Comparison of ENCODE assay signal across 30 cellular contexts in the genomic region with DNA sequence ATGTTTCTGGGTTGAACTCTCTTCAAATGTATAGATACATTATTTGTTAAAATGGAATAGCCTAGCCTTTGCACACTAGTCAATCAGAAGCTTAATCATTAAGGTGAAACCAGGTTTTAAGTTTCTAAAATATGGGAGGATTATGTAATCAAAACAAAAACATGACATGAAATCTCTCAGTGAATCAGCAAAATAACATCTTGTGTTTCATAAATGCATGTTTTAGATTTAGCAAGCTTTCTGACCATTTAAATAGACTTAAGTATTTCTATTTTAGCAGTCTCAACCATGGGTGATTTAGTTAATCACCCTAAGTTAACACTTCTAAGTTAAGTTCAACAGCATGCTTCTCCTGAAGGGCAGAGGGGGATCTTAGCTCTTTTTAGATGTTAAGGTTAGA. TPM values are rescaled to one million over a fixed set of nuclear protein-coding genes. Genes with fewer than 3 reads are reported as not detected.
DNase-seq lines count a peak whose midpoint lies in the region; ATAC-seq and TF ChIP-seq lines count a peak whose summit lies in the region.
"Had no signal": no experiment of that assay in that cellular context is flagged by ENCODE, and none has a peak within 500 bp of the region (broad histone marks: within the 10 kb centered on the region; RNA-seq: fewer than 3 reads in every experiment).

No MANE protein-coding gene starts in this region.

- no peak overlapping the region for H3K4me3 ChIP-seq in GM23338
- H3K4me3 ChIP-seq: cardiac muscle cell, K562, mucosa of descending colon, vagina had no signal

- H3K9me3 ChIP-seq in T-helper 17 cell (ENCODE audit: control insufficient read depth, low read length, poor library complexity, severe bottlenecking) = no peaks in the 10 kb centered on the region
- H3K9me3 ChIP-seq: mucosa of descending colon, vagina had no signal

- no peak overlapping the region for H3K4me3 Mint-ChIP-seq in GM23338
- no peak overlapping the region for H3K4me3 Mint-ChIP-seq in T-helper 17 cell
- H3K4me3 Mint-ChIP-seq: activated T-cell treated with anti-CD3 and anti-CD28 coated beads, Interleukin-2, amount 50 U/mL, for 4 hours; nephron progenitor cell; stimulated activated effector memory CD8-positive, alpha-beta T cell treated with anti-CD3 and anti-CD28 coated beads, Interleukin-12 subunit alpha, Interleukin-12 subunit beta, amount 100 ng/mL, for 72 hours had no signal

- H3K27me3 Mint-ChIP-seq in GM23338 (ENCODE audit: insufficient read depth, low read depth, poor library complexity) (no peaks in the 10 kb centered on the region), T-helper 17 cell (no peaks in the 10 kb centered on the region)

- no peak for ATAC-seq in GM23338
- ATAC-seq in T-helper 17 cell = no peak
- ATAC-seq in HG02798 (IDR thresholded peaks at IDR 0.05; ENCODE audit: poor library complexity, unreplicated experiment) = no peak
- ATAC-seq in GM19035 (IDR thresholded peaks at IDR 0.05; ENCODE audit: unreplicated experiment) = no peak
- ATAC-seq: activated T-cell treated with anti-CD3 and anti-CD28 coated beads, Interleukin-2, amount 50 U/mL, for 4 hours; K562; mucosa of descending colon; stimulated activated effector memory CD8-positive, alpha-beta T cell treated with anti-CD3 and anti-CD28 coated beads, Interleukin-12 subunit alpha, Interleukin-12 subunit beta, amount 100 ng/mL, for 72 hours had no signal

- H3K79me2 ChIP-seq in GM23338 (replicated peaks; ENCODE audit: insufficient read depth) = peaks cover 100% of the 10 kb centered on the region

- no peak overlapping the region for H3K4me2 ChIP-seq in GM23338

- H3K36me3 Mint-ChIP-seq in GM23338 (ENCODE audit: low read depth) (peaks cover 81% of the 10 kb centered on the region), T-helper 17 cell (ENCODE audit: low read depth) (peaks cover 4% of the 10 kb centered on the region)

- TF ChIP-seq CTCF in GM23338 (conservative IDR thresholded peaks at IDR 0.05; ENCODE audit: low read depth in 2 of 2) (no peak), RWPE1 (conservative IDR thresholded peaks at IDR 0.05; ENCODE audit: low read depth) (no peak)

- H3K4me1 Mint-ChIP-seq in GM23338 (peaks cover 37% of the 10 kb centered on the region), T-helper 17 cell (peaks cover 18% of the 10 kb centered on the region)
- H3K4me1 Mint-ChIP-seq: nephron progenitor cell had no signal

- H3F3A ChIP-seq in GM23338 (replicated peaks; ENCODE audit: low read depth) = no peaks in the 10 kb centered on the region

- peaks cover 9% of the 10 kb centered on the region; the same call in 1 of the 2 replicates for H4K20me1 ChIP-seq in GM23338 (replicated peaks; ENCODE audit: insufficient read depth)

- H3K9me3 Mint-ChIP-seq in GM23338 = peaks cover 9% of the 10 kb centered on the region; the same call in 2 of the 3 replicates
- H3K9me3 Mint-ChIP-seq: activated T-cell treated with anti-CD3 and anti-CD28 coated beads, Interleukin-2, amount 50 U/mL, for 4 hours; stimulated activated effector memory CD8-positive, alpha-beta T cell treated with anti-CD3 and anti-CD28 coated beads, Interleukin-12 subunit alpha, Interleukin-12 subunit beta, amount 100 ng/mL, for 72 hours had no signal

- CTCF ChIA-PET in RWPE1 (lab: Yijun Ruan, JAX) = interaction anchor here (0.6 to 0.7 kb wide), 2 partner anchors 393 to 722 kb away, joined by 3 read pairs; no protein-coding TSS in a partner anchor

- no peak overlapping the region for H2AFZ ChIP-seq in GM23338

- peaks cover 12% of the 10 kb centered on the region for H3K4me1 ChIP-seq in GM23338 (ENCODE audit: insufficient read depth)

- H3K27ac Mint-ChIP-seq in GM23338 (peak overlapping the region; percentile 63), T-helper 17 cell (peak overlapping the region; percentile 8)
- H3K27ac Mint-ChIP-seq: nephron progenitor cell; stimulated activated effector memory CD8-positive, alpha-beta T cell treated with anti-CD3 and anti-CD28 coated beads, Interleukin-12 subunit alpha, Interleukin-12 subunit beta, amount 100 ng/mL, for 72 hours had no signal

- DNase-seq in GM23338 (ENCODE audit: low spot score) = no peak
- no peak for DNase-seq in T-helper 17 cell
- peak; percentile 44 for DNase-seq in fibroblast of gingiva (ENCODE audit: low read depth)
- peak; percentile 22 for DNase-seq in superior temporal gyrus (ENCODE audit: extremely low spot score)
- DNase-seq in RWPE1 (ENCODE audit: low spot score) = no peak
- DNase-seq: activated CD4-positive, alpha-beta T cell treated with anti-CD3 and anti-CD28 coated beads for 1 hour; activated CD8-positive, alpha-beta memory T cell treated with anti-CD3 and anti-CD28 coated beads for 24 hours; activated naive CD4-positive, alpha-beta T cell; activated T-cell treated with anti-CD3 and anti-CD28 coated beads, Interleukin-2, amount 50 U/mL, for 4 hours; AML-193; amniotic stem cell; COR-L47; dermis blood vessel endothelial cell; DND-41; H7; islet precursor cell; mucosa of descending colon; NCI-H1092; NCI-H1930; NCI-H226; NCI-H82; nephron progenitor cell; OCI-M1; SIG-M5 had no signal

- H3K27ac ChIP-seq in GM23338 (ENCODE audit: low read depth) (no peak overlapping the region), RWPE1 (no peak overlapping the region)
- H3K27ac ChIP-seq: cardiac muscle cell, vagina had no signal

- H3K27me3 ChIP-seq in GM23338 (ENCODE audit: insufficient read depth) = no peaks in the 10 kb centered on the region
- H3K27me3 ChIP-seq: cardiac muscle cell, vagina had no signal

- POLR2A ChIA-PET in RWPE1 (lab: Yijun Ruan, JAX; ENCODE audit: low non-redundant PET) = no interaction called here

- no peaks in the 10 kb centered on the region for H3K9me2 ChIP-seq in GM23338 (ENCODE audit: insufficient read depth)

- H3K36me3 ChIP-seq in GM23338 (ENCODE audit: insufficient read depth) = peaks cover 15% of the 10 kb centered on the region; the same call in 1 of the 2 replicates

TF ChIP-seq in GM23338, 12 proteins besides CTCF, POLR2A, EP300 and RAD21 (continues in another document):
- TF ChIP-seq EZH2 (IDR thresholded peaks at IDR 0.05; ENCODE audit: low read depth, unreplicated experiment) = no peak
- no peak for TF ChIP-seq ZNF114 (CRISPR knock-in tag; IDR thresholded peaks at IDR 0.05)
- no peak for TF ChIP-seq JUNB (IDR thresholded peaks at IDR 0.05; ENCODE audit: unreplicated experiment)
- TF ChIP-seq NANOG (IDR thresholded peaks at IDR 0.05; ENCODE audit: borderline replicate concordance) = no peak
- TF ChIP-seq, protein P1, sequence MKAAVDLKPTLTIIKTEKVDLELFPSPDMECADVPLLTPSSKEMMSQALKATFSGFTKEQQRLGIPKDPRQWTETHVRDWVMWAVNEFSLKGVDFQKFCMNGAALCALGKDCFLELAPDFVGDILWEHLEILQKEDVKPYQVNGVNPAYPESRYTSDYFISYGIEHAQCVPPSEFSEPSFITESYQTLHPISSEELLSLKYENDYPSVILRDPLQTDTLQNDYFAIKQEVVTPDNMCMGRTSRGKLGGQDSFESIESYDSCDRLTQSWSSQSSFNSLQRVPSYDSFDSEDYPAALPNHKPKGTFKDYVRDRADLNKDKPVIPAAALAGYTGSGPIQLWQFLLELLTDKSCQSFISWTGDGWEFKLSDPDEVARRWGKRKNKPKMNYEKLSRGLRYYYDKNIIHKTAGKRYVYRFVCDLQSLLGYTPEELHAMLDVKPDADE (IDR thresholded peaks at IDR 0.05) = no peak
- TF ChIP-seq STAT1 (IDR thresholded peaks at IDR 0.05; ENCODE audit: unreplicated experiment) = no peak
- no peak for TF ChIP-seq POLR2AphosphoS5 (IDR thresholded peaks at IDR 0.05; ENCODE audit: low read depth)
- no peak for TF ChIP-seq EZH2phosphoT487 (IDR thresholded peaks at IDR 0.05; ENCODE audit: unreplicated experiment)
- no peak for TF ChIP-seq CREB1 (CRISPR knock-in tag; IDR thresholded peaks at IDR 0.05; ENCODE audit: low read depth)
- TF ChIP-seq, protein P2, sequence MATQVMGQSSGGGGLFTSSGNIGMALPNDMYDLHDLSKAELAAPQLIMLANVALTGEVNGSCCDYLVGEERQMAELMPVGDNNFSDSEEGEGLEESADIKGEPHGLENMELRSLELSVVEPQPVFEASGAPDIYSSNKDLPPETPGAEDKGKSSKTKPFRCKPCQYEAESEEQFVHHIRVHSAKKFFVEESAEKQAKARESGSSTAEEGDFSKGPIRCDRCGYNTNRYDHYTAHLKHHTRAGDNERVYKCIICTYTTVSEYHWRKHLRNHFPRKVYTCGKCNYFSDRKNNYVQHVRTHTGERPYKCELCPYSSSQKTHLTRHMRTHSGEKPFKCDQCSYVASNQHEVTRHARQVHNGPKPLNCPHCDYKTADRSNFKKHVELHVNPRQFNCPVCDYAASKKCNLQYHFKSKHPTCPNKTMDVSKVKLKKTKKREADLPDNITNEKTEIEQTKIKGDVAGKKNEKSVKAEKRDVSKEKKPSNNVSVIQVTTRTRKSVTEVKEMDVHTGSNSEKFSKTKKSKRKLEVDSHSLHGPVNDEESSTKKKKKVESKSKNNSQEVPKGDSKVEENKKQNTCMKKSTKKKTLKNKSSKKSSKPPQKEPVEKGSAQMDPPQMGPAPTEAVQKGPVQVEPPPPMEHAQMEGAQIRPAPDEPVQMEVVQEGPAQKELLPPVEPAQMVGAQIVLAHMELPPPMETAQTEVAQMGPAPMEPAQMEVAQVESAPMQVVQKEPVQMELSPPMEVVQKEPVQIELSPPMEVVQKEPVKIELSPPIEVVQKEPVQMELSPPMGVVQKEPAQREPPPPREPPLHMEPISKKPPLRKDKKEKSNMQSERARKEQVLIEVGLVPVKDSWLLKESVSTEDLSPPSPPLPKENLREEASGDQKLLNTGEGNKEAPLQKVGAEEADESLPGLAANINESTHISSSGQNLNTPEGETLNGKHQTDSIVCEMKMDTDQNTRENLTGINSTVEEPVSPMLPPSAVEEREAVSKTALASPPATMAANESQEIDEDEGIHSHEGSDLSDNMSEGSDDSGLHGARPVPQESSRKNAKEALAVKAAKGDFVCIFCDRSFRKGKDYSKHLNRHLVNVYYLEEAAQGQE (IDR thresholded peaks at IDR 0.05; ENCODE audit: unreplicated experiment) = no peak

RNA-seq across cellular contexts. Expression of a gene that starts 11.3 kb away (rescaled TPM):
- total RNA-seq in GM23338 (2014; rRNA removed; shearing (Covaris generic)) = 40.9 and 69.0 TPM in 2 replicates
- polyA plus RNA-seq in GM23338 (2016; fragmentation: Nextera tagmentation; extraction: Ambion mirVana) = 24.3 and 24.7 TPM in 2 replicates
- total RNA-seq in T-helper 17 cell = 10 to 100 TPM in 1 of 2 donors, 1 to 10 TPM in 1; 9.6 to 11.4 TPM

RNA-seq across cellular contexts. Expression of a gene that starts 11.5 kb away (rescaled TPM):
- total RNA-seq in GM23338 (2014; rRNA removed; shearing (Covaris generic)) = 9.8 and 13.1 TPM in 2 replicates
- polyA plus RNA-seq in GM23338 (2016; fragmentation: Nextera tagmentation; extraction: Ambion mirVana) = 7.8 and 8.5 TPM in 2 replicates
- 10 to 100 TPM; 17.3 to 17.8 TPM for total RNA-seq in T-helper 17 cell

Comparison
In these comparisons a context has a peak if more than half of its experiments do, and no peak if none do; other contexts are left out.
1. DNase-seq: peak in fibroblast of gingiva (single experiment) and superior temporal gyrus (single experiment); none in GM23338 (single experiment), T-helper 17 cell (0 of 3) and RWPE1 (single experiment).